In the genomic region with DNA sequence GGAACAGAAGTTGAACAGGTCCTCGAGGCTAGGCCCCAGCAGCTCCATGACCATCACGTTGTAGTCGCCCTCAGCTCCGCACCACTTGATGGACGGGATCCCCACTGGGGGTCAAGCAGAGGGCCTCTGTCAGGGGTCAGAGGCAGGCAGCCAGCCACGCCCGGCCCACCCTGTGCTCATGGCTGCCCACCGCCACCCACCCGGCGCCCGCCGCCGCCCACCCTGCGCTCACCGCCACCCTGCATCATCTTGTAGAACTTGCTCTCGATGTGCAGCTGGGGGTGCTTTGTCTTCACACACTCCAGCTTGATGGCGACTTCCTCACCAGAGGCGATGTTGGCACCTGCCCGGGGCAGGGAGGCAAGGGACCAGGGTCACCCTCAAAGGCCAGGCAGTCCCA, we compare ENCODE assay signal across 24 cellular contexts. TPM values are rescaled to one million over a fixed set of nuclear protein-coding genes. Genes with fewer than 3 reads are reported as not detected.
DNase-seq lines count a peak whose midpoint lies in the region; ATAC-seq, FAIRE-seq and TF ChIP-seq lines count a peak whose summit lies in the region.
"Had no signal": no experiment of that assay in that cellular context is flagged by ENCODE, and none has a peak within 500 bp of the region (broad histone marks: within the 10 kb centered on the region; RNA-seq: fewer than 3 reads in every experiment).

No MANE protein-coding gene starts in this region.

- no peak overlapping the region for H3K4ac ChIP-seq in mesenchymal stem cell (ENCODE audit: low read depth in 1 of 2, low read length in 2 of 2)

- H3K4me3 ChIP-seq in left ventricle myocardium inferior = no peak overlapping the region
- no peak overlapping the region for H3K4me3 ChIP-seq in ascending aorta
- no peak overlapping the region for H3K4me3 ChIP-seq in mesenchymal stem cell (ENCODE audit: insufficient read depth in 1 of 2, low read depth in 1 of 2, low read length in 2 of 2)
- no peak overlapping the region for H3K4me3 ChIP-seq in tibial artery
- H3K4me3 ChIP-seq: BLaER1 treated with 17β-estradiol and CSF1 and Interleukin-3, amounts not matched to agents 10 nM and 100 nM had no signal

- peaks cover 94% of the 10 kb centered on the region for H3K4me1 ChIP-seq in left ventricle myocardium inferior
- H3K4me1 ChIP-seq in ascending aorta = peaks cover 15 to 35% of the 10 kb centered on the region in 2 donors
- H3K4me1 ChIP-seq in mesenchymal stem cell (ENCODE audit: control insufficient read depth, insufficient read depth, low read depth, low read length) = peaks cover 40% of the 10 kb centered on the region
- peaks cover 0 to 55% (median 36%) of the 10 kb centered on the region in 4 donors for H3K4me1 ChIP-seq in tibial artery

- intact Hi-C loops in left ventricle myocardium inferior (cut with micrococcal nuclease) (no loop called here), cardiac septum (cut with DNase I) (loop anchor here (5.0 kb wide), 1 partner anchor 101 kb away; the partner anchor contains the start of gene MAFF), ascending aorta (cut with DNase I) (no loop called here), tibial artery (cut with DNase I; ENCODE audit: low total_unique reads) (no loop called here)

- WGBS in mesenchymal stem cell = 97% methylated on average over 19 of the region's 19 CpGs

- no peak overlapping the region for H3K4me2 ChIP-seq in mesenchymal stem cell (ENCODE audit: low read length, poor library complexity, severe bottlenecking)

- no peak for FAIRE-seq in H54 (lab: Jason Lieb, UNC)
- FAIRE-seq: GM18507 had no signal

- no peak overlapping the region for H2BK15ac ChIP-seq in mesenchymal stem cell (ENCODE audit: low read depth, poor library complexity, severe bottlenecking)

- no peak overlapping the region for H2AK5ac ChIP-seq in mesenchymal stem cell (ENCODE audit: low read length, severe bottlenecking)

- H3K27me3 ChIP-seq in left ventricle myocardium inferior (ENCODE audit: low read depth) = no peaks in the 10 kb centered on the region
- no peaks in the 10 kb centered on the region for H3K27me3 ChIP-seq in ascending aorta
- H3K27me3 ChIP-seq in mesenchymal stem cell (ENCODE audit: control insufficient read depth in 1 of 2, insufficient read depth in 1 of 2, low read length in 2 of 2) = no peaks in the 10 kb centered on the region
- no peaks in the 10 kb centered on the region for H3K27me3 ChIP-seq in tibial artery
- H3K27me3 ChIP-seq: BLaER1 treated with 17β-estradiol and CSF1 and Interleukin-3, amounts not matched to agents 10 nM and 100 nM had no signal

- H3K27ac ChIP-seq in left ventricle myocardium inferior (replicated peaks) = peak overlapping the region; percentile 98
- peak overlapping the region; percentile 78 to 79 for H3K27ac ChIP-seq in ascending aorta
- no peak overlapping the region for H3K27ac ChIP-seq in mesenchymal stem cell (ENCODE audit: low read length, poor library complexity, severe bottlenecking)
- H3K27ac ChIP-seq in tibial artery = peak overlapping the region; percentile 63 to 69

- H2BK12ac ChIP-seq in mesenchymal stem cell (ENCODE audit: low read length in 2 of 2) = no peak overlapping the region

- no peak overlapping the region for H2BK120ac ChIP-seq in mesenchymal stem cell (ENCODE audit: low read depth, low read length)

- TF ChIP-seq CTCF in left ventricle myocardium inferior (IDR thresholded peaks at IDR 0.05; ENCODE audit: borderline replicate concordance) = no peak
- TF ChIP-seq CTCF in ascending aorta (IDR thresholded peaks at IDR 0.05) = no peak
- TF ChIP-seq CTCF in tibial artery (IDR thresholded peaks at IDR 0.05) = no peak

- no peak overlapping the region for H3K9ac ChIP-seq in mesenchymal stem cell (ENCODE audit: low read length)

- no peak overlapping the region for H2AFZ ChIP-seq in mesenchymal stem cell (ENCODE audit: low read depth, low read length)

- H4K8ac ChIP-seq in mesenchymal stem cell (ENCODE audit: low read length) = no peak overlapping the region

- H3K14ac ChIP-seq in mesenchymal stem cell (ENCODE audit: low read length in 2 of 2) = no peak overlapping the region

- no peak overlapping the region for H2BK5ac ChIP-seq in mesenchymal stem cell (ENCODE audit: low read depth, low read length, poor library complexity, severe bottlenecking)

- TF ChIP-seq POLR2A in H54 (IDR thresholded peaks at IDR 0.05; ENCODE audit: low read depth, low read length) = no peak

- H4K91ac ChIP-seq in mesenchymal stem cell (ENCODE audit: low read length) = peak overlapping the region; percentile 35

- H3K36me3 ChIP-seq in left ventricle myocardium inferior (peaks cover 54% of the 10 kb centered on the region), ascending aorta (peaks cover 54 to 66% of the 10 kb centered on the region in 2 donors), mesenchymal stem cell (ENCODE audit: control insufficient read depth in 1 of 2, insufficient read depth in 2 of 2, low read depth in 1 of 2, low read length in 2 of 2) (peaks cover 68 to 78% of the 10 kb centered on the region in 2 experiments), tibial artery (peaks cover 47 to 66% (median 56%) of the 10 kb centered on the region in 3 donors)

- H3K9me3 ChIP-seq in left ventricle myocardium inferior (replicated peaks) = no peaks in the 10 kb centered on the region
- no peaks in the 10 kb centered on the region for H3K9me3 ChIP-seq in ascending aorta
- H3K9me3 ChIP-seq in mesenchymal stem cell (ENCODE audit: control insufficient read depth, low read length) = no peaks in the 10 kb centered on the region
- no peaks in the 10 kb centered on the region for H3K9me3 ChIP-seq in tibial artery
- H3K9me3 ChIP-seq: BLaER1 treated with 17β-estradiol and CSF1 and Interleukin-3, amounts not matched to agents 10 nM and 100 nM had no signal

- no peak overlapping the region for H3K23ac ChIP-seq in mesenchymal stem cell (ENCODE audit: low read length in 2 of 2)

- DNase-seq in left ventricle myocardium inferior = no peak
- no peak for DNase-seq in cardiac septum (ENCODE audit: low spot score)
- DNase-seq in ascending aorta (ENCODE audit: low spot score in 2 of 2) = no peak
- DNase-seq in mesenchymal stem cell = no peak
- no peak for DNase-seq in tibial artery
- DNase-seq in H54 (ENCODE audit: insufficient read length, low spot score) = no peak
- DNase-seq: CD4-positive, alpha-beta T cell; DMS53; GOT3; HCEC 1CT; IMR-90; KG1; MM.1S; NCI-H2029; NCI-H446; NCI-H524 treated with DMSO at 0.1 percent for 48 hours; NCI-H82; NK-92 treated with Interleukin-12 subunit alpha and Interleukin-12 subunit beta, amount 100 ng/mL, for 24 hours; RPMI8226; SHP77 treated with DMSO at 0.1 percent for 48 hours had no signal

- peaks cover 16% of the 10 kb centered on the region for H3K79me1 ChIP-seq in mesenchymal stem cell (replicated peaks; ENCODE audit: low read length, poor library complexity, severe bottlenecking)

- ATAC-seq in GM18909 (IDR thresholded peaks at IDR 0.05; ENCODE audit: poor library complexity, unreplicated experiment) (no peak), GM19467 (IDR thresholded peaks at IDR 0.05; ENCODE audit: unreplicated experiment) (no peak)

- H3K18ac ChIP-seq in mesenchymal stem cell (ENCODE audit: low read depth in 1 of 2, low read length in 2 of 2) = no peak overlapping the region

RNA-seq across cellular contexts. Expression of gene CSNK1E, which starts 14.3 kb away (rescaled TPM):
- total RNA-seq in left ventricle myocardium inferior (76.1 TPM), cardiac septum (95.7 TPM), ascending aorta (185 TPM)
- polyA plus RNA-seq in mesenchymal stem cell (2013, experiment 1 of 2) = 175 TPM
- polyA plus RNA-seq in mesenchymal stem cell (2013, experiment 2 of 2) = 170 TPM

RNA-seq across cellular contexts. Expression of gene TMEM184B, which starts 30.1 kb away (rescaled TPM):
- total RNA-seq in left ventricle myocardium inferior (50.6 TPM), cardiac septum (58.1 TPM), ascending aorta (118 TPM)
- polyA plus RNA-seq in mesenchymal stem cell (2013, experiment 1 of 2) = 71.3 TPM
- polyA plus RNA-seq in mesenchymal stem cell (2013, experiment 2 of 2) = 71.6 TPM
